ENCODE assay signal across 1 cellular context in genomic region chr19:58154679-58155648, GRCh38.
A peak's percentile ranks its signal among the peaks of the same experiment; 100 is the strongest.
TF ChIP-seq lines count a peak whose summit lies in the region.

No MANE protein-coding gene starts in this region.

TF ChIP-seq in HepG2, 621 proteins besides CTCF, POLR2A, EP300 and RAD21 (continued from another document):
- TF ChIP-seq ZNF597 (CRISPR knock-in tag; IDR thresholded peaks at IDR 0.05) (no peak), MAX (IDR thresholded peaks at IDR 0.05) (peak; percentile 57; the same call in 1 of the 2 replicates), FOXJ3 (CRISPR knock-in tag; IDR thresholded peaks at IDR 0.05; ENCODE audit: borderline replicate concordance) (peak; percentile 27; the same call in 1 of the 2 replicates), TCF7L2 (IDR thresholded peaks at IDR 0.05; ENCODE audit: low read depth, low read length) (no peak), DMAP1 (CRISPR knock-in tag; IDR thresholded peaks at IDR 0.05) (no peak), ZNF124 (CRISPR knock-in tag; IDR thresholded peaks at IDR 0.05) (no peak; the same call in 1 of the 2 replicates), ZNF607 (CRISPR knock-in tag; IDR thresholded peaks at IDR 0.05; ENCODE audit: borderline replicate concordance) (no peak), STAG1 (CRISPR knock-in tag; IDR thresholded peaks at IDR 0.05) (peak; percentile 100), HNRNPK (IDR thresholded peaks at IDR 0.05; ENCODE audit: low read depth, low read length, poor library complexity, severe bottlenecking) (no peak)
- TF ChIP-seq, protein P1, sequence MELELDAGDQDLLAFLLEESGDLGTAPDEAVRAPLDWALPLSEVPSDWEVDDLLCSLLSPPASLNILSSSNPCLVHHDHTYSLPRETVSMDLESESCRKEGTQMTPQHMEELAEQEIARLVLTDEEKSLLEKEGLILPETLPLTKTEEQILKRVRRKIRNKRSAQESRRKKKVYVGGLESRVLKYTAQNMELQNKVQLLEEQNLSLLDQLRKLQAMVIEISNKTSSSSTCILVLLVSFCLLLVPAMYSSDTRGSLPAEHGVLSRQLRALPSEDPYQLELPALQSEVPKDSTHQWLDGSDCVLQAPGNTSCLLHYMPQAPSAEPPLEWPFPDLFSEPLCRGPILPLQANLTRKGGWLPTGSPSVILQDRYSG (CRISPR knock-in tag; IDR thresholded peaks at IDR 0.05) = no peak
